Comparison of ENCODE assay signal across 8 cellular contexts in genomic region chr12:56630180-56630632, GRCh38. TPM values are rescaled to one million over a fixed set of nuclear protein-coding genes. Genes with fewer than 3 reads are reported as not detected.
DNase-seq lines count a peak whose midpoint lies in the region; ATAC-seq, FAIRE-seq and TF ChIP-seq lines count a peak whose summit lies in the region.

BAZ2A (minus strand) TSS chr12:56630326; CDS start chr12:56617530, 12,796 bp downstream.

- peak within 1 kb of the TSS; percentile 93 for H3K4me3 Mint-ChIP-seq in activated CD4-positive, alpha-beta memory T cell treated with anti-CD3 and anti-CD28 coated beads for 36 hours

- intact Hi-C loops in activated CD4-positive, alpha-beta memory T cell treated with anti-CD3 and anti-CD28 coated beads for 36 hours (cut with micrococcal nuclease), result loop anchor here (5.0 to 10.0 kb wide), 3 partner anchors 313 to 585 kb away; partner anchors contain the start of genes CNPY2, RPL41, RPS26 and ZC3H10
- intact Hi-C loops in HepG2 (cut with micrococcal nuclease; ENCODE audit: unreplicated experiment), result no loop called here

- peaks cover 71% of the 10 kb centered on the region for H3K4me1 Mint-ChIP-seq in activated CD4-positive, alpha-beta memory T cell treated with anti-CD3 and anti-CD28 coated beads for 36 hours (ENCODE audit: low read depth)

- peaks cover 17 to 28% (median 21%) of the 10 kb centered on the region in 11 experiments; a peak in 20 of 22 replicates for H3K36me3 ChIP-seq in BLaER1 treated with 17β-estradiol and CSF1 and Interleukin-3, amounts not matched to agents 10 nM and 100 nM
- H3K36me3 ChIP-seq in HepG2 (replicated peaks in 1 of 2; ENCODE audit: control insufficient read depth in 1 of 2, insufficient read depth in 2 of 2, low read length in 2 of 2), result peaks cover 0 to 7% of the 10 kb centered on the region in 2 experiments; a peak in 1 of 5 replicates

- H3K27ac ChIP-seq in BLaER1 treated with 17β-estradiol and CSF1 and Interleukin-3, amounts not matched to agents 10 nM and 100 nM, result peak within 1 kb of the TSS; percentile 93 to 100 (median 99)
- H3K27ac ChIP-seq in HepG2 (ENCODE audit: extremely low read length, insufficient read depth, low read length), result peak within 1 kb of the TSS; percentile 74

- POLR2A ChIA-PET in activated CD4-positive, alpha-beta memory T cell treated with anti-CD3 and anti-CD28 coated beads for 36 hours (lab: Charles Lee), result interaction anchor here (0.6 to 4.0 kb wide), 6 partner anchors 9 to 96 kb away, joined by 3 to 27 read pairs (median 7); partner anchors contain the start of genes ATP5F1B, NACA and PTGES3
- POLR2A ChIA-PET in HepG2 (lab: Yijun Ruan, JAX), result interaction anchor here (0.6 to 1.0 kb wide), 3 partner anchors 15 to 112 kb away, joined by 3 to 4 read pairs (median 3); partner anchors contain the start of gene ATP5F1B

- no peak for FAIRE-seq in HepG2 (lab: Jason Lieb, UNC)

- ATAC-seq in GM19397 (IDR thresholded peaks at IDR 0.05; ENCODE audit: unreplicated experiment) (peak; percentile 61), HG03558 (IDR thresholded peaks at IDR 0.05; ENCODE audit: extremely low read depth, unreplicated experiment) (peak; percentile 29), HepG2 (peak; percentile 78)

- peak within 1 kb of the TSS; percentile 94 to 100 (median 98) for H3K4me2 ChIP-seq in BLaER1 treated with 17β-estradiol and CSF1 and Interleukin-3, amounts not matched to agents 10 nM and 100 nM
- peak within 1 kb of the TSS; percentile 84 for H3K4me2 ChIP-seq in HepG2 (ENCODE audit: low read depth, low read length)

- no peak for TF ChIP-seq RAD21 in HepG2 (CRISPR knock-in tag; IDR thresholded peaks at IDR 0.05)

- no peaks in the 10 kb centered on the region for H3K27me3 Mint-ChIP-seq in activated CD4-positive, alpha-beta memory T cell treated with anti-CD3 and anti-CD28 coated beads for 36 hours

- no peak within 1 kb of the TSS for H2AFZ ChIP-seq in HepG2 (ENCODE audit: low read length)

- peaks cover 67 to 74% (median 69%) of the 10 kb centered on the region in 10 experiments for H3K4me1 ChIP-seq in BLaER1 treated with 17β-estradiol and CSF1 and Interleukin-3, amounts not matched to agents 10 nM and 100 nM
- H3K4me1 ChIP-seq in HepG2 (ENCODE audit: insufficient read depth, low read length), result peaks cover 68% of the 10 kb centered on the region

- TF ChIP-seq EP300 in HepG2 (IDR thresholded peaks at IDR 0.05; ENCODE audit: low read depth in 2 of 2, low read length in 2 of 2) (peak in 1 of 2 experiments; percentile 26; a peak in 1 of 4 replicates), HepG2 (CRISPR knock-in tag; IDR thresholded peaks at IDR 0.05; ENCODE audit: borderline replicate concordance) (0 out of 2 replicates have a peak, but pooled peaks have one; percentile 21)

- no peak for TF ChIP-seq CTCF in HepG2 (CRISPR knock-in tag; IDR thresholded peaks at IDR 0.05)

- in situ Hi-C loops in HepG2 (cut with HindIII; ENCODE audit: extremely low pct_ligation_motif_present, low pct_unique_long_range_greater_than_20kb), result no loop called here

- BruUV-seq in HepG2 (replicated peaks; lab: Mats Ljungman, UMichigan), result no TSS peak

- CTCF ChIA-PET in activated CD4-positive, alpha-beta memory T cell treated with anti-CD3 and anti-CD28 coated beads for 36 hours (lab: Charles Lee), result interaction anchor here (2.3 kb wide), 1 partner anchor 54 kb away, joined by 8 read pairs; no protein-coding TSS in a partner anchor
- CTCF ChIA-PET in HepG2 (lab: Yijun Ruan, JAX; ENCODE audit: low intra/inter-chr PET ratio, low total read pairs), result no interaction called here

- peak; percentile 56 for DNase-seq in NCI-H82 treated with DMSO at 0.1 percent for 48 hours (lab: John Stamatoyannopoulos, UW; ENCODE audit: unreplicated experiment)
- peak; percentile 92 for DNase-seq in activated CD4-positive, alpha-beta memory T cell treated with anti-CD3 and anti-CD28 coated beads for 36 hours
- peak; percentile 57 to 87 for DNase-seq in dermis microvascular lymphatic vessel endothelial cell (ENCODE audit: low read depth in 2 of 2)
- DNase-seq in HepG2 (ENCODE audit: low spot score), result peak; percentile 64
- peak; percentile 79 to 82 for DNase-seq in stimulated activated CD4-positive, alpha-beta T cell treated with anti-CD3 and anti-CD28 coated beads, Interleukin-2, amount 100 ng/mL, for 48 hours

- no peaks in the 10 kb centered on the region for H3K9me3 Mint-ChIP-seq in activated CD4-positive, alpha-beta memory T cell treated with anti-CD3 and anti-CD28 coated beads for 36 hours

- H3K9ac ChIP-seq in BLaER1 treated with 17β-estradiol and CSF1 and Interleukin-3, amounts not matched to agents 10 nM and 100 nM, result peak within 1 kb of the TSS; percentile 97 to 100 (median 98)
- H3K9ac ChIP-seq in HepG2 (ENCODE audit: insufficient read depth, low read depth, low read length), result peak within 1 kb of the TSS; percentile 92

- 4% methylated on average over 22 of the region's 31 CpGs for WGBS in HepG2 (ENCODE audit: low lambda C conversion rate)

- peak within 1 kb of the TSS; percentile 91 to 100 (median 99) for H3K4me3 ChIP-seq in BLaER1 treated with 17β-estradiol and CSF1 and Interleukin-3, amounts not matched to agents 10 nM and 100 nM
- peak within 1 kb of the TSS; percentile 98 to 100 (median 99) for H3K4me3 ChIP-seq in HepG2 (replicated peaks in 1 of 3; ENCODE audit: insufficient read depth in 1 of 3, low read depth in 2 of 3, low read length in 3 of 3)

- no peaks in the 10 kb centered on the region for H3K27me3 ChIP-seq in BLaER1 treated with 17β-estradiol and CSF1 and Interleukin-3, amounts not matched to agents 10 nM and 100 nM
- no peaks in the 10 kb centered on the region; a peak in 1 of 5 replicates for H3K27me3 ChIP-seq in HepG2 (ENCODE audit: control insufficient read depth in 1 of 2, insufficient read depth in 2 of 2, low read length in 2 of 2)

- TF ChIP-seq POLR2A in HepG2 (IDR thresholded peaks at IDR 0.05; ENCODE audit: insufficient read depth in 1 of 2, low read depth in 2 of 2, low read length in 2 of 2), result peak in 1 of 2 experiments; percentile 45; a peak in 1 of 4 replicates

- H3K79me2 ChIP-seq in HepG2 (ENCODE audit: insufficient read depth, low read length), result peaks cover 68% of the 10 kb centered on the region

- H4K20me1 ChIP-seq in BLaER1 treated with 17β-estradiol and CSF1 and Interleukin-3, amounts not matched to agents 10 nM and 100 nM, result peaks cover 32 to 87% (median 51%) of the 10 kb centered on the region in 11 experiments; a peak in 19 of 22 replicates
- H4K20me1 ChIP-seq in HepG2 (ENCODE audit: insufficient read depth, low read length), result peaks cover 10% of the 10 kb centered on the region

- no peaks in the 10 kb centered on the region for H3K9me3 ChIP-seq in BLaER1 treated with 17β-estradiol and CSF1 and Interleukin-3, amounts not matched to agents 10 nM and 100 nM (replicated peaks in 1 of 11)
- no peaks in the 10 kb centered on the region for H3K9me3 ChIP-seq in HepG2 (ENCODE audit: low read length)

- H3K27ac Mint-ChIP-seq in activated CD4-positive, alpha-beta memory T cell treated with anti-CD3 and anti-CD28 coated beads for 36 hours, result peak within 1 kb of the TSS; percentile 93

- H3K36me3 Mint-ChIP-seq in activated CD4-positive, alpha-beta memory T cell treated with anti-CD3 and anti-CD28 coated beads for 36 hours, result peaks cover 16% of the 10 kb centered on the region

TF ChIP-seq in HepG2, 621 proteins besides CTCF, POLR2A, EP300 and RAD21 (continues in another document):
- TF ChIP-seq CREBL2 (CRISPR knock-in tag; IDR thresholded peaks at IDR 0.05; ENCODE audit: borderline replicate concordance), result no peak
- TF ChIP-seq FOSL2 (CRISPR knock-in tag; IDR thresholded peaks at IDR 0.05), result peak; percentile 65; the same call in 1 of the 2 replicates
- no peak for TF ChIP-seq ZSCAN5A (CRISPR knock-in tag; IDR thresholded peaks at IDR 0.05; ENCODE audit: borderline replicate concordance)
- TF ChIP-seq ZNF782 (CRISPR knock-in tag; IDR thresholded peaks at IDR 0.05; ENCODE audit: borderline replicate concordance), result no peak

RNA-seq across cellular contexts. Expression of gene BAZ2A, which starts in this region (rescaled TPM):
- 100 to 1,000 TPM in 1 of 2 experiments, 10 to 100 TPM in 1; 90.7 to 111 TPM for total RNA-seq in activated CD4-positive, alpha-beta memory T cell treated with anti-CD3 and anti-CD28 coated beads for 36 hours
- total RNA-seq in dermis microvascular lymphatic vessel endothelial cell (18.2 and 28.2 TPM in 2 replicates), HepG2 (2016; rRNA removed; fragmentation: Illumina TruSeq; extraction: Trizol) (21.8 and 25.5 TPM in 2 replicates)
- total RNA-seq in HepG2 (2016; cell fraction: cytosol; rRNA removed; fragmentation: Illumina TruSeq; extraction: Trizol; ENCODE audit: low read depth), result 7.5 and 9.3 TPM in 2 replicates
- 19.6 and 20.3 TPM in 2 replicates for total RNA-seq in HepG2 (2016; cell fraction: insoluble cytoplasmic fraction; rRNA removed; fragmentation: Illumina TruSeq; extraction: Trizol)
- 10.4 and 11.5 TPM in 2 replicates for total RNA-seq in HepG2 (2016; cell fraction: membrane; rRNA removed; fragmentation: Illumina TruSeq; extraction: Trizol)
- 26.9 and 27.3 TPM in 2 replicates for total RNA-seq in HepG2 (2016; cell fraction: nucleus; rRNA removed; fragmentation: Illumina TruSeq; extraction: Trizol)
- polyA plus RNA-seq in HepG2 (2011; rRNA removed), result 63.5 and 73.5 TPM in 2 replicates
- polyA plus RNA-seq in HepG2 (2011; cell fraction: cytosol; rRNA removed), result 26.0 and 27.6 TPM in 2 replicates
- polyA plus RNA-seq in HepG2 (2011; cell fraction: nucleus; rRNA removed), result 119 and 134 TPM in 2 replicates
- polyA plus RNA-seq in HepG2 (2012), result 46.0 and 50.1 TPM in 2 replicates
- polyA plus RNA-seq in HepG2 (2016; cell fraction: cytosol; fragmentation: Illumina TruSeq; extraction: Trizol; ENCODE audit: low read depth), result 0.96 and 1.7 TPM in 2 replicates
- 18.5 and 25.0 TPM in 2 replicates for polyA plus RNA-seq in HepG2 (2016; cell fraction: insoluble cytoplasmic fraction; fragmentation: Illumina TruSeq; extraction: Trizol; ENCODE audit: low read depth)
- 4.6 and 4.7 TPM in 2 replicates for polyA plus RNA-seq in HepG2 (2016; cell fraction: membrane; fragmentation: Illumina TruSeq; extraction: Trizol; ENCODE audit: low read depth)
- polyA plus RNA-seq in HepG2 (2016; cell fraction: nucleus; fragmentation: Illumina TruSeq; extraction: Trizol; ENCODE audit: insufficient read depth, low read depth), result 52.0 and 52.8 TPM in 2 replicates
- 99.4 and 117 TPM in 2 replicates for polyA minus RNA-seq in HepG2 (2011; rRNA and poly(A)+ RNA removed; ENCODE audit: low replicate concordance)
- polyA minus RNA-seq in HepG2 (2011; cell fraction: cytosol; rRNA and poly(A)+ RNA removed), result 47.0 and 52.8 TPM in 2 replicates
- polyA minus RNA-seq in HepG2 (2011; cell fraction: nucleus; rRNA and poly(A)+ RNA removed), result 86.6 and 108 TPM in 2 replicates

Comparison
In these comparisons a context has a peak if more than half of its experiments do, and no peak if none do; other contexts are left out.
1. Peak in every context shown above with its lines: DNase-seq, ATAC-seq, H3K4me3 ChIP-seq and H3K27ac ChIP-seq.